Comparison of ENCODE assay signal across 23 cellular contexts in genomic region chr20:59470521-59470920, GRCh38.
"Had no signal": no experiment of that assay in that cellular context is flagged by ENCODE, and none has a peak within 500 bp of the region (broad histone marks: within the 10 kb centered on the region; RNA-seq: fewer than 3 reads in every experiment).

No MANE protein-coding gene starts in this region.

- H3K27ac Mint-ChIP-seq: effector memory CD8-positive, alpha-beta T cell; mesothelial cell of epicardium; naive B cell; natural killer cell treated with Interleukin-12 subunit alpha and Interleukin-12 subunit beta and Interleukin-15 and Interleukin-18, amount 100 ng/mL, for 72 hours; type B pancreatic cell had no signal

- H3K36me3 ChIP-seq: ovary, tibial artery had no signal

- H3K9me3 ChIP-seq: mucosa of descending colon, ovary, testis, tibial artery had no signal

- H3K4me1 Mint-ChIP-seq: mesothelial cell of epicardium, naive B cell had no signal

- ATAC-seq: effector memory CD8-positive, alpha-beta T cell; left lobe of liver had no signal

- H3K27me3 ChIP-seq: ovary, testis had no signal

- H3K4me1 ChIP-seq: tibial artery had no signal

- DNase-seq: cerebellar nuclear complex; cortex of kidney; effector memory CD8-positive, alpha-beta T cell; head of caudate nucleus; mesenchymal stem cell; mucosa of descending colon; naive B cell; ovary; stimulated activated CD4-positive, alpha-beta T cell treated with anti-CD3 and anti-CD28 coated beads, Interleukin-15, amount 100 ng/mL, for 24 hours; stimulated activated CD4-positive, alpha-beta T cell treated with anti-CD3 and anti-CD28 coated beads, Interleukin-2, amount 100 ng/mL, for 48 hours; stimulated activated naive CD4-positive, alpha-beta T cell; substantia nigra had no signal

- H3K36me3 Mint-ChIP-seq: mesothelial cell of epicardium; naive B cell; natural killer cell treated with Interleukin-12 subunit alpha and Interleukin-12 subunit beta and Interleukin-15 and Interleukin-18, amount 100 ng/mL, for 72 hours; type B pancreatic cell had no signal

- H3K4me3 Mint-ChIP-seq: effector memory CD8-positive, alpha-beta T cell; mesothelial cell of epicardium; naive B cell; natural killer cell treated with Interleukin-12 subunit alpha and Interleukin-12 subunit beta and Interleukin-15 and Interleukin-18, amount 100 ng/mL, for 72 hours; neural crest cell; type B pancreatic cell had no signal

- FAIRE-seq: endometrium, frontal cortex, keratinocyte had no signal

- H3K9me3 Mint-ChIP-seq: effector memory CD8-positive, alpha-beta T cell; mesothelial cell of epicardium; naive B cell; natural killer cell treated with Interleukin-12 subunit alpha and Interleukin-12 subunit beta and Interleukin-15 and Interleukin-18, amount 100 ng/mL, for 72 hours; type B pancreatic cell had no signal

- H3K4me3 ChIP-seq: mucosa of descending colon, ovary, skin epidermis, tibial artery had no signal

- H3K27ac ChIP-seq: ovary, skin epidermis, testis, tibial artery had no signal
